Comparison of ENCODE assay signal across 12 cellular contexts in the genomic region with DNA sequence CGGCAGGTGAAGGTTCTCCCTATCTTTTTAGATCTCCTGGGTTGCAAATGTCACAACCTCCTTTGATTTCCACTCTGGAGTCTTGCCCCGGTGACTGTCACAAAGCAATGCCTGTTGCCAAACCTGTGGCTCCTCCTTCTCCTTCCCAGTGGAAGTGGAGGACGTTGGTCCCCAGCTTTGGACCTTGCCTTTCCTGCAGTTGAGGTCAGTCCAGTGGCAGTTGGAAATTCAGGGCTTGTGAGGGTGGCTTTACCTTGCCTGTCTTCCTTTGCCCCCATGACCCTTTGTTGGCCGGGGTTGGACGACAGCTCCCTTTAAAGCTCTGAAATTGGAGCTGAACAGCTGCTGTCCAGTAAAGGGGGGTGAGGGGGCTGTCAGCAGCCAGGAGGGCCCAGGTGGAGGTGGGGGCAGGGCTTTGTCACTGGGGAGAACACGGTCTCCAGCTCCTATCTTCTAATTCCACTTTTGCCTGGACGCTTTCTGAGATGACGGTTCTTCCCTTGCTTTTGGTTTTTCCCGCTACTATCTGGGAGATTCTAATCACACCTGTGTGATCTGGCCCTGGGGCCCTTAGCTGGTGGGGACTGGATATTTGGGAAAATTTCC. TPM values are rescaled to one million over a fixed set of nuclear protein-coding genes. Genes with fewer than 3 reads are reported as not detected.
A peak's percentile ranks its signal among the peaks of the same experiment; 100 is the strongest.
DNase-seq lines count a peak whose midpoint lies in the region; ATAC-seq and TF ChIP-seq lines count a peak whose summit lies in the region.
"Had no signal": no experiment of that assay in that cellular context is flagged by ENCODE, and none has a peak within 500 bp of the region (broad histone marks: within the 10 kb centered on the region; RNA-seq: fewer than 3 reads in every experiment).

No MANE protein-coding gene starts in this region.

- TF ChIP-seq CTCF in Panc1 (IDR thresholded peaks at IDR 0.05) (no peak), right atrium auricular region (IDR thresholded peaks at IDR 0.05) (no peak), osteoblast (IDR thresholded peaks at IDR 0.05; ENCODE audit: extremely low read depth, low read depth, low read length) (no peak), mucosa of descending colon (IDR thresholded peaks at IDR 0.05) (no peak)

- peak overlapping the region; percentile 52 for H3K9ac ChIP-seq in ES-I3 (ENCODE audit: low read depth, low read length)

- intact Hi-C loops in Panc1 (cut with micrococcal nuclease; ENCODE audit: unreplicated experiment), result no loop called here
- intact Hi-C loops in mucosa of descending colon (cut with DNase I, micrococcal nuclease), result no loop called here

- H3K36me3 ChIP-seq in ES-I3 (ENCODE audit: insufficient read depth, low read length), result peaks cover 5% of the 10 kb centered on the region; the same call in 1 of the 2 replicates
- H3K36me3 ChIP-seq in Panc1 (ENCODE audit: control insufficient read depth, insufficient read depth, low read length), result no peaks in the 10 kb centered on the region
- H3K36me3 ChIP-seq in right atrium auricular region, result no peaks in the 10 kb centered on the region
- no peaks in the 10 kb centered on the region for H3K36me3 ChIP-seq in osteoblast (ENCODE audit: insufficient read depth, low read length)
- H3K36me3 ChIP-seq in mucosa of descending colon (ENCODE audit: low read depth), result no peaks in the 10 kb centered on the region
- H3K36me3 ChIP-seq: prostate gland, tibial artery had no signal

- no peak overlapping the region for H2AFZ ChIP-seq in osteoblast (ENCODE audit: low read length)

- peaks cover 44% of the 10 kb centered on the region for H4K20me1 ChIP-seq in osteoblast (ENCODE audit: insufficient read depth, low read length)

- in situ Hi-C loops in Panc1 (cut with HindIII; ENCODE audit: low pct_unique_long_range_greater_than_20kb, low sequenced_read_pairs), result no loop called here

- H3K4me2 ChIP-seq in osteoblast (ENCODE audit: insufficient read depth, low read length), result no peak overlapping the region

- BruUV-seq in Panc1 (replicated peaks; lab: Mats Ljungman, UMichigan), result no TSS peak

- ATAC-seq in Panc1, result no peak
- no peak for ATAC-seq in mucosa of descending colon
- no peak for ATAC-seq in HG02840 (IDR thresholded peaks at IDR 0.05; ENCODE audit: low FRiP score, unreplicated experiment)

- H3K27ac ChIP-seq in Panc1 (ENCODE audit: low read length) (peak overlapping the region; percentile 48; the same call in 1 of the 2 replicates), right atrium auricular region (peak overlapping the region; percentile 22 to 61), osteoblast (ENCODE audit: low read depth, low read length) (peak overlapping the region; percentile 33)
- H3K27ac ChIP-seq: prostate gland, tibial artery had no signal

- POLR2A ChIA-PET in Panc1 (lab: Charles Lee), result no interaction called here

- H3K27me3 ChIP-seq in Panc1 (ENCODE audit: control insufficient read depth, insufficient read depth, low read length) (no peaks in the 10 kb centered on the region), right atrium auricular region (no peaks in the 10 kb centered on the region), osteoblast (ENCODE audit: insufficient read depth, low read length) (no peaks in the 10 kb centered on the region)
- H3K27me3 ChIP-seq: tibial artery had no signal

- CTCF ChIA-PET in Panc1 (lab: Charles Lee), result no interaction called here

- peaks cover 62% of the 10 kb centered on the region for H3K79me2 ChIP-seq in osteoblast (ENCODE audit: insufficient read depth, low read length)

- no peak overlapping the region for H3K4me3 ChIP-seq in Panc1 (ENCODE audit: low read depth in 2 of 2, low read length in 2 of 2)
- H3K4me3 ChIP-seq in right atrium auricular region, result no peak overlapping the region
- H3K4me3 ChIP-seq in osteoblast (ENCODE audit: insufficient read depth, low read length), result no peak overlapping the region
- H3K4me3 ChIP-seq in mucosa of descending colon, result no peak overlapping the region
- H3K4me3 ChIP-seq: prostate gland, tibial artery had no signal

- DNase-seq in Panc1 (ENCODE audit: low read depth, low spot score), result no peak
- no peak for DNase-seq in right atrium auricular region (ENCODE audit: low spot score)
- peak; percentile 13 for DNase-seq in osteoblast (ENCODE audit: insufficient read length, low spot score, missing footprints)
- no peak for DNase-seq in mucosa of descending colon
- DNase-seq in stimulated activated CD4-positive, alpha-beta T cell treated with anti-CD3 and anti-CD28 coated beads, Interleukin-4, amount 100 ng/mL, for 1 hour, result no peak
- DNase-seq in mucosa of gallbladder (ENCODE audit: low spot score), result no peak
- DNase-seq: activated CD4-positive, alpha-beta T cell treated with anti-CD3 and anti-CD28 coated beads, Interleukin-2, amount 50 U/mL, for 4 hours; central memory CD4-positive, alpha-beta T cell; tibial artery had no signal

- H3K4me1 ChIP-seq in ES-I3 (ENCODE audit: insufficient read depth, low read length) (peaks cover 11% of the 10 kb centered on the region), Panc1 (ENCODE audit: control insufficient read depth, insufficient read depth, low read length) (peaks cover 18% of the 10 kb centered on the region), right atrium auricular region (peaks cover 0 to 45% of the 10 kb centered on the region in 2 donors), osteoblast (ENCODE audit: insufficient read depth, low read length) (peaks cover 30% of the 10 kb centered on the region), mucosa of descending colon (ENCODE audit: low read depth) (peaks cover 13% of the 10 kb centered on the region)
- H3K4me1 ChIP-seq: prostate gland had no signal

- H3K9me3 ChIP-seq in ES-I3 (ENCODE audit: control insufficient read depth, insufficient read depth, low read length) (no peaks in the 10 kb centered on the region), Panc1 (ENCODE audit: control insufficient read depth, insufficient read depth, low read depth, low read length) (no peaks in the 10 kb centered on the region), right atrium auricular region (no peaks in the 10 kb centered on the region), osteoblast (ENCODE audit: low read depth, low read length) (no peaks in the 10 kb centered on the region), mucosa of descending colon (no peaks in the 10 kb centered on the region)
- H3K9me3 ChIP-seq: prostate gland, tibial artery had no signal

RNA-seq across cellular contexts. Expression of gene TEAD4, which starts 4.1 kb away (rescaled TPM):
- total RNA-seq in Panc1 (2021; ENCODE audit: unreplicated experiment) (47.6 TPM), right atrium auricular region (10 to 100 TPM; 12.9 to 41.5 TPM), osteoblast (15.2 and 16.2 TPM in 2 replicates), mucosa of descending colon (10 to 100 TPM in 1 of 3 donors, 1 to 10 TPM in 2; 4.6 to 11.3 (median 6.5) TPM), mucosa of gallbladder (5.1 TPM)
- polyA plus RNA-seq in Panc1 (2012; ENCODE audit: insufficient read length), result 42.0 TPM
